Comparison of ENCODE assay signal across 23 cellular contexts in the genomic region with DNA sequence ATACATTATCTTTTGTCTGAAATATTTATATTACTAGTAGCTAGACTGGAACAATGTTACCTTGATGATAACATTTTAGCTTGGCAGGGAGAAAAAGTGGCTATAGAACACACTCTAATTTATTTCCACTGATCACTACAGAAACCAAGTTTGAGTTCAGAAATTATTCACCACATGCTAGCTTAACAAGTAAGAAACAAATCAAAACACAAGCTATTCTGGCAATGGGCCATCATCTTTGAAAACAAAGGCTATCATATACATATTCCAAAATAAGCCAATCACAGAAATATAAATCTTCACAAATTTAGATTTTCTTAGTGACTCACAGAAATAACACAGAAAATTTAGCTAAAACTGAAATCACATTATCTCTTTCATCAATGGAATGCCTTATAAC.
"Had no signal": no experiment of that assay in that cellular context is flagged by ENCODE, and none has a peak within 500 bp of the region (broad histone marks: within the 10 kb centered on the region; RNA-seq: fewer than 3 reads in every experiment).

No MANE protein-coding gene starts in this region.

- H3K27ac ChIP-seq: body of pancreas, esophagus muscularis mucosa, heart right ventricle, neural progenitor cell, testis, uterus had no signal

- H3K4me3 Mint-ChIP-seq: activated B cell treated with CpG ODN at 0.5 μM for 24 hours; activated CD4-positive, alpha-beta T cell treated with anti-CD3 and anti-CD28 coated beads for 36 hours; memory B cell; naive B cell; neural progenitor cell; T-helper 1 cell treated with Interleukin-12 subunit alpha and Interleukin-12 subunit beta and Interleukin-4 antibody, amounts not matched to agents 30 μg/mL and 1 μg/mL, for 36 hours had no signal

- DNase-seq: activated B cell treated with CpG ODN at 0.5 μM for 24 hours; activated CD4-positive, alpha-beta T cell treated with anti-CD3 and anti-CD28 coated beads for 36 hours; activated CD4-positive, alpha-beta T cell treated with anti-CD3 and anti-CD28 coated beads, Interleukin-2, amount 50 U/mL, for 48 hours; activated naive CD4-positive, alpha-beta T cell treated with Interleukin-2 at 50 U/mL for 16 hours; activated T-cell treated with anti-CD3 and anti-CD28 coated beads for 4 hours; anterior cingulate cortex; body of pancreas; caudate nucleus; effector memory CD4-positive, alpha-beta T cell; heart right ventricle; left colon; mucosa of descending colon; naive B cell; retina; stimulated activated CD4-positive, alpha-beta T cell treated with anti-CD3 and anti-CD28 coated beads, Interleukin-4, amount 100 ng/mL, for 1 hour; stimulated activated naive CD4-positive, alpha-beta T cell; T1000; testis; uterus had no signal

- H3K36me3 ChIP-seq: uterus had no signal

- H3K4me3 ChIP-seq: body of pancreas, esophagus muscularis mucosa, heart right ventricle, mucosa of descending colon, neural progenitor cell, testis, uterus had no signal

- H3K9ac ChIP-seq: neural progenitor cell had no signal

- H3K9me3 Mint-ChIP-seq: activated B cell treated with CpG ODN at 0.5 μM for 24 hours; memory B cell; T-helper 1 cell treated with Interleukin-12 subunit alpha and Interleukin-12 subunit beta and Interleukin-4 antibody, amounts not matched to agents 30 μg/mL and 1 μg/mL, for 36 hours had no signal

- H3K9me3 ChIP-seq: body of pancreas, esophagus muscularis mucosa, heart right ventricle, mucosa of descending colon, testis, uterus had no signal

- H3K27me3 ChIP-seq: body of pancreas, esophagus muscularis mucosa, heart right ventricle, neural progenitor cell, testis, uterus had no signal

- H3K4me1 Mint-ChIP-seq: activated B cell treated with CpG ODN at 0.5 μM for 24 hours, memory B cell, neural progenitor cell had no signal

- H3K27me3 Mint-ChIP-seq: activated B cell treated with CpG ODN at 0.5 μM for 24 hours; activated CD4-positive, alpha-beta T cell treated with anti-CD3 and anti-CD28 coated beads for 36 hours; memory B cell; naive B cell had no signal

- H3K27ac Mint-ChIP-seq: activated B cell treated with CpG ODN at 0.5 μM for 24 hours; activated CD4-positive, alpha-beta T cell treated with anti-CD3 and anti-CD28 coated beads for 36 hours; memory B cell; neural progenitor cell; T-helper 1 cell treated with Interleukin-12 subunit alpha and Interleukin-12 subunit beta and Interleukin-4 antibody, amounts not matched to agents 30 μg/mL and 1 μg/mL, for 36 hours had no signal

- ATAC-seq: activated CD4-positive, alpha-beta T cell treated with anti-CD3 and anti-CD28 coated beads for 36 hours; body of pancreas; left colon; mucosa of descending colon had no signal

- H3K4me1 ChIP-seq: neural progenitor cell, testis, uterus had no signal
